10 cellular contexts compared by ENCODE assay signal in the genomic region with DNA sequence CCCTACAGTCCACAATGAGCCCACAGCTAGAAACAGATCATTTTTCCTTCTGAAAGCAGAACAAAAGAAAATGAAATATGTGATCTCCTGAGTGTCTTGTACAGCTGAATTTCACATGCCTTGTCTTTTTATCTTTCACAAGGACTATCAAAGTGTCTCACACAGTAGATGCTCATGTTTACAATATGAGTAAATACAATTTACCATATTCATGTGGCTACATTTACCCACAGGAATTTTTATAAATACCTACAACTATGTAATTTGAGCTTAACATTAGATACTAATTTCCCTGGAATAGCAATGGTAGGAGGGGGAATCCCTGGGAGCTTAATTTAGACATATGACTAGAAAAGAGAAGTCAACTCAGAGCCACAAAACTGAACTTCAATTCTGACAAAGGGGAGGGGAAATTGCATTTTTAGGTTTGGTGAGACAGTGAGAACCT.
DNase-seq lines count a peak whose midpoint lies in the region; ATAC-seq and TF ChIP-seq lines count a peak whose summit lies in the region.
"Had no signal": no experiment of that assay in that cellular context is flagged by ENCODE, and none has a peak within 500 bp of the region (broad histone marks: within the 10 kb centered on the region; RNA-seq: fewer than 3 reads in every experiment).

No MANE protein-coding gene starts in this region.

- CTCF ChIA-PET in CD4-positive, alpha-beta T cell (lab: Charles Lee), result no interaction called here

- peaks cover 1% of the 10 kb centered on the region for H3K27me3 Mint-ChIP-seq in HFFc6 (ENCODE audit: insufficient read depth)
- H3K27me3 Mint-ChIP-seq in memory B cell, result no peaks in the 10 kb centered on the region
- no peaks in the 10 kb centered on the region for H3K27me3 Mint-ChIP-seq in CD4-positive, alpha-beta T cell

- no peak overlapping the region for H3K27ac ChIP-seq in KMS-11
- no peak overlapping the region for H3K27ac ChIP-seq in CD4-positive, alpha-beta T cell (ENCODE audit: low read depth, low read length)
- H3K27ac ChIP-seq: ovary had no signal

- POLR2A ChIA-PET in CD4-positive, alpha-beta T cell (lab: Charles Lee), result no interaction called here

- ATAC-seq in GM18520 (IDR thresholded peaks at IDR 0.05; ENCODE audit: unreplicated experiment) (peak; percentile 58), memory B cell (ENCODE audit: low read depth) (peak; percentile 42)
- no peak for ATAC-seq in CD4-positive, alpha-beta T cell (ENCODE audit: poor library complexity)

- no peak overlapping the region; the same call in 1 of the 2 replicates for H3K4me3 Mint-ChIP-seq in HFFc6
- H3K4me3 Mint-ChIP-seq in memory B cell, result no peak overlapping the region
- H3K4me3 Mint-ChIP-seq in CD4-positive, alpha-beta T cell, result no peak overlapping the region

- no peaks in the 10 kb centered on the region for H3K79me2 ChIP-seq in KMS-11 (ENCODE audit: insufficient read depth, low read depth)

- peaks cover 23% of the 10 kb centered on the region for H3K4me1 ChIP-seq in KMS-11 (ENCODE audit: low read depth, poor library complexity, severe bottlenecking)

- intact Hi-C loops in CD4-positive, alpha-beta T cell (cut with DNase I, micrococcal nuclease), result no loop called here

- DNase-seq in HFFc6 (peak; percentile 8), memory B cell (ENCODE audit: low spot score in 2 of 2) (no peak), NCI-H146 (lab: John Stamatoyannopoulos, UW) (no peak)
- no peak for DNase-seq in stimulated activated naive CD4-positive, alpha-beta T cell (lab: John Stamatoyannopoulos, UW)
- no peak for DNase-seq in CD4-positive, alpha-beta T cell
- DNase-seq in stimulated activated CD4-positive, alpha-beta T cell treated with anti-CD3 and anti-CD28 coated beads, Interleukin-2, amount 100 ng/mL, for 24 hours, result no peak
- DNase-seq: ovary, substantia nigra had no signal

- H3K9me3 ChIP-seq in CD4-positive, alpha-beta T cell (ENCODE audit: control insufficient read depth, low read length), result no peaks in the 10 kb centered on the region
- H3K9me3 ChIP-seq: ovary had no signal

- no peak overlapping the region for H3K9ac ChIP-seq in KMS-11

- no peaks in the 10 kb centered on the region for H4K20me1 ChIP-seq in KMS-11 (ENCODE audit: insufficient read depth)

- H3K4me3 ChIP-seq in KMS-11 (IDR thresholded peaks at IDR 0.05; ENCODE audit: insufficient read depth, low read depth, low read length), result no peak overlapping the region
- H3K4me3 ChIP-seq: ovary had no signal

- H3K4me1 Mint-ChIP-seq in HFFc6 (ENCODE audit: low read depth) (peaks cover 6% of the 10 kb centered on the region; the same call in 1 of the 2 replicates), memory B cell (peaks cover 13% of the 10 kb centered on the region)
- H3K4me1 Mint-ChIP-seq in CD4-positive, alpha-beta T cell (ENCODE audit: low read depth), result no peaks in the 10 kb centered on the region

- H3K36me3 Mint-ChIP-seq in HFFc6 (ENCODE audit: low read depth) (no peaks in the 10 kb centered on the region), memory B cell (no peaks in the 10 kb centered on the region)
- H3K36me3 Mint-ChIP-seq in CD4-positive, alpha-beta T cell (ENCODE audit: low read depth), result no peaks in the 10 kb centered on the region

- H3K9me3 Mint-ChIP-seq in HFFc6, result peaks cover 20% of the 10 kb centered on the region
- no peaks in the 10 kb centered on the region for H3K9me3 Mint-ChIP-seq in memory B cell
- no peaks in the 10 kb centered on the region for H3K9me3 Mint-ChIP-seq in CD4-positive, alpha-beta T cell

- no peaks in the 10 kb centered on the region for H3K27me3 ChIP-seq in KMS-11 (ENCODE audit: insufficient read depth, low read depth)
- H3K27me3 ChIP-seq in CD4-positive, alpha-beta T cell (ENCODE audit: control insufficient read depth, insufficient read depth, low read length), result no peaks in the 10 kb centered on the region
- H3K27me3 ChIP-seq: ovary had no signal

- no peaks in the 10 kb centered on the region for H3K36me3 ChIP-seq in KMS-11 (ENCODE audit: insufficient read depth)
- H3K36me3 ChIP-seq: ovary had no signal

- H3K4me2 ChIP-seq in KMS-11, result peak overlapping the region; percentile 44

- no peak for TF ChIP-seq CTCF in HFFc6 (IDR thresholded peaks at IDR 0.05)
- no peak for TF ChIP-seq CTCF in KMS-11 (conservative IDR thresholded peaks at IDR 0.05; ENCODE audit: low read depth, low read length)
- TF ChIP-seq CTCF in CD4-positive, alpha-beta T cell (IDR thresholded peaks at IDR 0.05), result no peak

- no peak overlapping the region for H3K27ac Mint-ChIP-seq in HFFc6
- H3K27ac Mint-ChIP-seq in memory B cell, result peak overlapping the region; percentile 48
- H3K27ac Mint-ChIP-seq in CD4-positive, alpha-beta T cell, result no peak overlapping the region

- no peak overlapping the region for H2AFZ ChIP-seq in KMS-11 (ENCODE audit: low read depth)
